ENCODE assay signal across 1 cellular context in the genomic region with DNA sequence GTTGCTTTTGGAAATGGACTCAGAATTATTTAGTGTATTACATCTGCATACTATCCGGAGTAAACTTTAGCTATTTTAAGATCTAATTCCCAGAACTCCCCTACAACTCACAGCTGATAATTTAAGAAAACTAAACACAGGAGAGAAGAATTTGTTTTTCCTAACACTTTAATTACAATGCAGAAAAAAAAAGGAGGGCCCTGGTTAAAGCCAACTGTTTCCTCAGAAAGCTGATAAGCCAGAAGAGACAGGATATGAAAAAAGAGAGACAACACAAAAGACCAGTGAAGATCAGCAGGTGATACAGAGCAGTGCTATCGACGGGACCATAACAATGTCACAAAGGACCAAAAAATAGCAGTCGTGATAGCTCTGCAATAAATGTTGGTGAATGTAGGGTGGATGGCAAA.
TF ChIP-seq lines count a peak whose summit lies in the region.

No MANE protein-coding gene starts in this region.

TF ChIP-seq in K562, 482 proteins besides CTCF, POLR2A, EP300 and RAD21 (continued from another document and continues in another):
- TF ChIP-seq, protein P1, sequence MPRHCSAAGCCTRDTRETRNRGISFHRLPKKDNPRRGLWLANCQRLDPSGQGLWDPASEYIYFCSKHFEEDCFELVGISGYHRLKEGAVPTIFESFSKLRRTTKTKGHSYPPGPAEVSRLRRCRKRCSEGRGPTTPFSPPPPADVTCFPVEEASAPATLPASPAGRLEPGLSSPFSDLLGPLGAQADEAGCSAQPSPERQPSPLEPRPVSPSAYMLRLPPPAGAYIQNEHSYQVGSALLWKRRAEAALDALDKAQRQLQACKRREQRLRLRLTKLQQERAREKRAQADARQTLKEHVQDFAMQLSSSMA (CRISPR knock-in tag; IDR thresholded peaks at IDR 0.05), result no peak
- TF ChIP-seq ZNF584 (CRISPR knock-in tag; IDR thresholded peaks at IDR 0.05; ENCODE audit: low read depth) (no peak), CC2D1A (IDR thresholded peaks at IDR 0.05) (0 out of 2 replicates have a peak, but pooled peaks have one; percentile 32), SETDB1 (IDR thresholded peaks at IDR 0.05; ENCODE audit: low read length) (no peak), ZNF408 (CRISPR knock-in tag; IDR thresholded peaks at IDR 0.05; ENCODE audit: low read depth) (no peak), SLC30A9 (CRISPR knock-in tag; IDR thresholded peaks at IDR 0.05) (no peak), ZNF274 (IDR thresholded peaks at IDR 0.05; ENCODE audit: borderline replicate concordance, low read depth, low read length) (no peak), CBX2 (IDR thresholded peaks at IDR 0.05; ENCODE audit: insufficient read depth, low read length, poor library complexity, severe bottlenecking) (no peak), ZNF589 (CRISPR knock-in tag; IDR thresholded peaks at IDR 0.05; ENCODE audit: low read depth) (no peak), MAZ (CRISPR knock-in tag; conservative IDR thresholded peaks at IDR 0.05 in 1 of 2, IDR thresholded peaks at IDR 0.05 in 1 of 2) (no peak), ZSCAN32 (CRISPR knock-in tag; IDR thresholded peaks at IDR 0.05) (no peak), YY1 (IDR thresholded peaks at IDR 0.05; ENCODE audit: borderline replicate concordance in 1 of 3, control insufficient read depth in 1 of 3, extremely low read depth in 1 of 3, insufficient read depth in 3 of 3, insufficient read length in 1 of 3, insufficient replicate concordance in 2 of 3, low read depth in 1 of 3, low read length in 2 of 3) (no peak), PHB (CRISPR knock-in tag; IDR thresholded peaks at IDR 0.05) (no peak), TCF3 (CRISPR knock-in tag; IDR thresholded peaks at IDR 0.05) (peak; percentile 61), NELFE (IDR thresholded peaks at IDR 0.05; ENCODE audit: insufficient read depth, insufficient read length) (no peak), GTF2E2 (tag; IDR thresholded peaks at IDR 0.05) (no peak), KLF10 (CRISPR knock-in tag; IDR thresholded peaks at IDR 0.05) (no peak), HDGF (IDR thresholded peaks at IDR 0.05) (no peak), ASH1L (IDR thresholded peaks at IDR 0.05; ENCODE audit: borderline replicate concordance, low read depth, partially characterized antibody) (no peak), ZNF668 (CRISPR knock-in tag; IDR thresholded peaks at IDR 0.05) (no peak)
- TF ChIP-seq, protein P2, sequence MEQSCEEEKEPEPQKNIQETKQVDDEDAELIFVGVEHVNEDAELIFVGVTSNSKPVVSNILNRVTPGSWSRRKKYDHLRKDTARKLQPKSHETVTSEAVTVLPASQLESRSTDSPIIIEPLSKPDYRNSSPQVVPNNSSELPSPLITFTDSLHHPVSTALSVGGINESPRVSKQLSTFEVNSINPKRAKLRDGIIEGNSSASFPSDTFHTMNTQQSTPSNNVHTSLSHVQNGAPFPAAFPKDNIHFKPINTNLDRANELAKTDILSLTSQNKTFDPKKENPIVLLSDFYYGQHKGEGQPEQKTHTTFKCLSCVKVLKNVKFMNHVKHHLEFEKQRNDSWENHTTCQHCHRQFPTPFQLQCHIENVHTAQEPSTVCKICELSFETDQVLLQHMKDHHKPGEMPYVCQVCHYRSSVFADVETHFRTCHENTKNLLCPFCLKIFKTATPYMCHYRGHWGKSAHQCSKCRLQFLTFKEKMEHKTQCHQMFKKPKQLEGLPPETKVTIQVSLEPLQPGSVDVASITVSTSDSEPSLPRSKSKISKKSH (CRISPR knock-in tag; IDR thresholded peaks at IDR 0.05), result peak; percentile 65; the same call in 1 of the 2 replicates
- TF ChIP-seq, protein P3, sequence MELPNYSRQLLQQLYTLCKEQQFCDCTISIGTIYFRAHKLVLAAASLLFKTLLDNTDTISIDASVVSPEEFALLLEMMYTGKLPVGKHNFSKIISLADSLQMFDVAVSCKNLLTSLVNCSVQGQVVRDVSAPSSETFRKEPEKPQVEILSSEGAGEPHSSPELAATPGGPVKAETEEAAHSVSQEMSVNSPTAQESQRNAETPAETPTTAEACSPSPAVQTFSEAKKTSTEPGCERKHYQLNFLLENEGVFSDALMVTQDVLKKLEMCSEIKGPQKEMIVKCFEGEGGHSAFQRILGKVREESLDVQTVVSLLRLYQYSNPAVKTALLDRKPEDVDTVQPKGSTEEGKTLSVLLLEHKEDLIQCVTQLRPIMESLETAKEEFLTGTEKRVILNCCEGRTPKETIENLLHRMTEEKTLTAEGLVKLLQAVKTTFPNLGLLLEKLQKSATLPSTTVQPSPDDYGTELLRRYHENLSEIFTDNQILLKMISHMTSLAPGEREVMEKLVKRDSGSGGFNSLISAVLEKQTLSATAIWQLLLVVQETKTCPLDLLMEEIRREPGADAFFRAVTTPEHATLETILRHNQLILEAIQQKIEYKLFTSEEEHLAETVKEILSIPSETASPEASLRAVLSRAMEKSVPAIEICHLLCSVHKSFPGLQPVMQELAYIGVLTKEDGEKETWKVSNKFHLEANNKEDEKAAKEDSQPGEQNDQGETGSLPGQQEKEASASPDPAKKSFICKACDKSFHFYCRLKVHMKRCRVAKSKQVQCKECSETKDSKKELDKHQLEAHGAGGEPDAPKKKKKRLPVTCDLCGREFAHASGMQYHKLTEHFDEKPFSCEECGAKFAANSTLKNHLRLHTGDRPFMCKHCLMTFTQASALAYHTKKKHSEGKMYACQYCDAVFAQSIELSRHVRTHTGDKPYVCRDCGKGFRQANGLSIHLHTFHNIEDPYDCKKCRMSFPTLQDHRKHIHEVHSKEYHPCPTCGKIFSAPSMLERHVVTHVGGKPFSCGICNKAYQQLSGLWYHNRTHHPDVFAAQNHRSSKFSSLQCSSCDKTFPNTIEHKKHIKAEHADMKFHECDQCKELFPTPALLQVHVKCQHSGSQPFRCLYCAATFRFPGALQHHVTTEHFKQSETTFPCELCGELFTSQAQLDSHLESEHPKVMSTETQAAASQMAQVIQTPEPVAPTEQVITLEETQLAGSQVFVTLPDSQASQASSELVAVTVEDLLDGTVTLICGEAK (IDR thresholded peaks at IDR 0.05), result no peak
- TF ChIP-seq, protein P3 (CRISPR knock-in tag; IDR thresholded peaks at IDR 0.05), result no peak
- TF ChIP-seq, protein P4, sequence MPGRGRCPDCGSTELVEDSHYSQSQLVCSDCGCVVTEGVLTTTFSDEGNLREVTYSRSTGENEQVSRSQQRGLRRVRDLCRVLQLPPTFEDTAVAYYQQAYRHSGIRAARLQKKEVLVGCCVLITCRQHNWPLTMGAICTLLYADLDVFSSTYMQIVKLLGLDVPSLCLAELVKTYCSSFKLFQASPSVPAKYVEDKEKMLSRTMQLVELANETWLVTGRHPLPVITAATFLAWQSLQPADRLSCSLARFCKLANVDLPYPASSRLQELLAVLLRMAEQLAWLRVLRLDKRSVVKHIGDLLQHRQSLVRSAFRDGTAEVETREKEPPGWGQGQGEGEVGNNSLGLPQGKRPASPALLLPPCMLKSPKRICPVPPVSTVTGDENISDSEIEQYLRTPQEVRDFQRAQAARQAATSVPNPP (IDR thresholded peaks at IDR 0.05; ENCODE audit: borderline replicate concordance, insufficient read depth, insufficient read length), result no peak
- TF ChIP-seq, protein P5, sequence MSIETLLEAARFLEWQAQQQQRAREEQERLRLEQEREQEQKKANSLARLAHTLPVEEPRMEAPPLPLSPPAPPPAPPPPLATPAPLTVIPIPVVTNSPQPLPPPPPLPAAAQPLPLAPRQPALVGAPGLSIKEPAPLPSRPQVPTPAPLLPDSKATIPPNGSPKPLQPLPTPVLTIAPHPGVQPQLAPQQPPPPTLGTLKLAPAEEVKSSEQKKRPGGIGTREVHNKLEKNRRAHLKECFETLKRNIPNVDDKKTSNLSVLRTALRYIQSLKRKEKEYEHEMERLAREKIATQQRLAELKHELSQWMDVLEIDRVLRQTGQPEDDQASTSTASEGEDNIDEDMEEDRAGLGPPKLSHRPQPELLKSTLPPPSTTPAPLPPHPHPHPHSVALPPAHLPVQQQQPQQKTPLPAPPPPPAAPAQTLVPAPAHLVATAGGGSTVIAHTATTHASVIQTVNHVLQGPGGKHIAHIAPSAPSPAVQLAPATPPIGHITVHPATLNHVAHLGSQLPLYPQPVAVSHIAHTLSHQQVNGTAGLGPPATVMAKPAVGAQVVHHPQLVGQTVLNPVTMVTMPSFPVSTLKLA (conservative IDR thresholded peaks at IDR 0.05), result no peak
- TF ChIP-seq, protein P6, sequence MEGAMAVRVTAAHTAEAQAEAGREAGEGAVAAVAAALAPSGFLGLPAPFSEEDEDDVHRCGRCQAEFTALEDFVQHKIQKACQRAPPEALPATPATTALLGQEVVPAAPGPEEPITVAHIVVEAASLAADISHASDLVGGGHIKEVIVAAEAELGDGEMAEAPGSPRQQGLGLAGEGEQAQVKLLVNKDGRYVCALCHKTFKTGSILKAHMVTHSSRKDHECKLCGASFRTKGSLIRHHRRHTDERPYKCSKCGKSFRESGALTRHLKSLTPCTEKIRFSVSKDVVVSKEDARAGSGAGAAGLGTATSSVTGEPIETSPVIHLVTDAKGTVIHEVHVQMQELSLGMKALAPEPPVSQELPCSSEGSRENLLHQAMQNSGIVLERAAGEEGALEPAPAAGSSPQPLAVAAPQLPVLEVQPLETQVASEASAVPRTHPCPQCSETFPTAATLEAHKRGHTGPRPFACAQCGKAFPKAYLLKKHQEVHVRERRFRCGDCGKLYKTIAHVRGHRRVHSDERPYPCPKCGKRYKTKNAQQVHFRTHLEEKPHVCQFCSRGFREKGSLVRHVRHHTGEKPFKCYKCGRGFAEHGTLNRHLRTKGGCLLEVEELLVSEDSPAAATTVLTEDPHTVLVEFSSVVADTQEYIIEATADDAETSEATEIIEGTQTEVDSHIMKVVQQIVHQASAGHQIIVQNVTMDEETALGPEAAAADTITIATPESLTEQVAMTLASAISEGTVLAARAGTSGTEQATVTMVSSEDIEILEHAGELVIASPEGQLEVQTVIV (CRISPR knock-in tag; IDR thresholded peaks at IDR 0.05; ENCODE audit: borderline replicate concordance), result no peak
- TF ChIP-seq, protein P7, sequence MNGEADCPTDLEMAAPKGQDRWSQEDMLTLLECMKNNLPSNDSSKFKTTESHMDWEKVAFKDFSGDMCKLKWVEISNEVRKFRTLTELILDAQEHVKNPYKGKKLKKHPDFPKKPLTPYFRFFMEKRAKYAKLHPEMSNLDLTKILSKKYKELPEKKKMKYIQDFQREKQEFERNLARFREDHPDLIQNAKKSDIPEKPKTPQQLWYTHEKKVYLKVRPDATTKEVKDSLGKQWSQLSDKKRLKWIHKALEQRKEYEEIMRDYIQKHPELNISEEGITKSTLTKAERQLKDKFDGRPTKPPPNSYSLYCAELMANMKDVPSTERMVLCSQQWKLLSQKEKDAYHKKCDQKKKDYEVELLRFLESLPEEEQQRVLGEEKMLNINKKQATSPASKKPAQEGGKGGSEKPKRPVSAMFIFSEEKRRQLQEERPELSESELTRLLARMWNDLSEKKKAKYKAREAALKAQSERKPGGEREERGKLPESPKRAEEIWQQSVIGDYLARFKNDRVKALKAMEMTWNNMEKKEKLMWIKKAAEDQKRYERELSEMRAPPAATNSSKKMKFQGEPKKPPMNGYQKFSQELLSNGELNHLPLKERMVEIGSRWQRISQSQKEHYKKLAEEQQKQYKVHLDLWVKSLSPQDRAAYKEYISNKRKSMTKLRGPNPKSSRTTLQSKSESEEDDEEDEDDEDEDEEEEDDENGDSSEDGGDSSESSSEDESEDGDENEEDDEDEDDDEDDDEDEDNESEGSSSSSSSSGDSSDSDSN (IDR thresholded peaks at IDR 0.05; ENCODE audit: borderline replicate concordance in 1 of 2, low read depth in 2 of 2, low read length in 2 of 2), result no peak
